In genomic region chr5:180670586-180671359, GRCh38 we compare ENCODE assay signal across 8 cellular contexts. TPM values are rescaled to one million over a fixed set of nuclear protein-coding genes. Genes with fewer than 3 reads are reported as not detected.
DNase-seq lines count a peak whose midpoint lies in the region; ATAC-seq and TF ChIP-seq lines count a peak whose summit lies in the region.

No MANE protein-coding gene starts in this region.

- no peak overlapping the region for H3K23ac ChIP-seq in neuronal stem cell (ENCODE audit: low read depth, low read length, poor library complexity)

- H3K27ac ChIP-seq in neuronal stem cell (replicated peaks; ENCODE audit: low read length) = no peak overlapping the region

- H4K91ac ChIP-seq in neuronal stem cell (ENCODE audit: low read depth, low read length, poor library complexity) = no peak overlapping the region

- H3K4me2 ChIP-seq in neuronal stem cell (ENCODE audit: insufficient read depth, low read length, poor library complexity, severe bottlenecking) = no peak overlapping the region

- ATAC-seq in HG02759 (IDR thresholded peaks at IDR 0.05; ENCODE audit: unreplicated experiment) = no peak
- no peak for ATAC-seq in HG03432 (IDR thresholded peaks at IDR 0.05; ENCODE audit: unreplicated experiment)

- H4K8ac ChIP-seq in neuronal stem cell (ENCODE audit: low read depth, low read length) = no peak overlapping the region

- H2AK5ac ChIP-seq in neuronal stem cell (ENCODE audit: low read depth, low read length) = no peak overlapping the region

- TF ChIP-seq CTCF in GM12873 (IDR thresholded peaks at IDR 0.05; ENCODE audit: insufficient read depth, low read depth, low read length, missing control alignments) = peak; percentile 83

- H3K27me3 ChIP-seq in neuronal stem cell (ENCODE audit: control insufficient read depth in 3 of 3, insufficient read depth in 3 of 3, low read depth in 1 of 3, low read length in 3 of 3) = peaks cover 8 to 58% (median 15%) of the 10 kb centered on the region in 3 experiments

- no peak overlapping the region for H2BK15ac ChIP-seq in neuronal stem cell (ENCODE audit: low read length)

- in situ Hi-C loops in ACHN (cut with HindIII; ENCODE audit: low pct_ligation_motif_present, low pct_unique_long_range_greater_than_20kb, low sequenced_read_pairs) = no loop called here

- H3K36me3 ChIP-seq in neuronal stem cell (replicated peaks in 1 of 2; ENCODE audit: control insufficient read depth in 2 of 2, insufficient read depth in 2 of 2, low read length in 2 of 2) = no peaks in the 10 kb centered on the region

- no peak overlapping the region for H3K9ac ChIP-seq in neuronal stem cell (ENCODE audit: low read depth, low read length, poor library complexity)

- no CpG with 5 or more reads among the region's 17 CpGs for WGBS in neuronal stem cell (ENCODE audit: extremely low coverage in 2 of 2, insufficient read length in 2 of 2, insufficient replicate concordance in 1 of 2), 2 donors

- H3K79me1 ChIP-seq in neuronal stem cell (ENCODE audit: low read depth, low read length) = no peaks in the 10 kb centered on the region

- H2BK12ac ChIP-seq in neuronal stem cell (ENCODE audit: low read length) = no peak overlapping the region

- no peak overlapping the region for H2AFZ ChIP-seq in neuronal stem cell (ENCODE audit: low read length)

- H3K4me1 ChIP-seq in neuronal stem cell (ENCODE audit: control insufficient read depth in 2 of 2, insufficient read depth in 1 of 2, low read depth in 1 of 2, low read length in 2 of 2) = peaks cover 2% of the 10 kb centered on the region in 2 donors

- H3K9me3 ChIP-seq in neuronal stem cell (replicated peaks in 1 of 2; ENCODE audit: control insufficient read depth in 2 of 2, insufficient read depth in 1 of 2, low read depth in 1 of 2, low read length in 2 of 2) = peaks cover 2 to 3% of the 10 kb centered on the region in 2 donors

- DNase-seq in ACHN (peak; percentile 38), NCI-H345 (lab: John Stamatoyannopoulos, UW) (peak; percentile 97), fibroblast of gingiva (ENCODE audit: low read depth) (peak; percentile 27), neuronal stem cell (ENCODE audit: low spot score) (peak; percentile 39)
- peak; percentile 79 for DNase-seq in activated CD8-positive, alpha-beta memory T cell treated with anti-CD3 and anti-CD28 coated beads for 24 hours

- H3K18ac ChIP-seq in neuronal stem cell (ENCODE audit: low read length) = no peak overlapping the region

- no peak overlapping the region for H3K4ac ChIP-seq in neuronal stem cell (ENCODE audit: low read length)

- H2BK5ac ChIP-seq in neuronal stem cell (ENCODE audit: low read length) = no peak overlapping the region

- no peak overlapping the region for H3K4me3 ChIP-seq in neuronal stem cell (ENCODE audit: low read length in 2 of 2)

- H2BK120ac ChIP-seq in neuronal stem cell (ENCODE audit: low read depth, low read length) = no peak overlapping the region

- no peak overlapping the region for H3K14ac ChIP-seq in neuronal stem cell (ENCODE audit: low read length)

RNA-seq across cellular contexts. Expression of gene FLT4, which starts 21.4 kb away (rescaled TPM):
- 5.4 TPM for polyA plus RNA-seq in neuronal stem cell (2013, experiment 1 of 2)
- polyA plus RNA-seq in neuronal stem cell (2013, experiment 2 of 2) = 5.5 TPM

Comparison
In these comparisons a context has a peak if more than half of its experiments do, and no peak if none do; other contexts are left out.
1. DNase-seq: peak in every context shown above with its lines; median percentile 97 in NCI-H345; 79 in activated CD8-positive, alpha-beta memory T cell treated with anti-CD3 and anti-CD28 coated beads for 24 hours; 39 in neuronal stem cell; 38 in ACHN; 27 in fibroblast of gingiva.